Comparison of ENCODE assay signal across 20 cellular contexts in the genomic region with DNA sequence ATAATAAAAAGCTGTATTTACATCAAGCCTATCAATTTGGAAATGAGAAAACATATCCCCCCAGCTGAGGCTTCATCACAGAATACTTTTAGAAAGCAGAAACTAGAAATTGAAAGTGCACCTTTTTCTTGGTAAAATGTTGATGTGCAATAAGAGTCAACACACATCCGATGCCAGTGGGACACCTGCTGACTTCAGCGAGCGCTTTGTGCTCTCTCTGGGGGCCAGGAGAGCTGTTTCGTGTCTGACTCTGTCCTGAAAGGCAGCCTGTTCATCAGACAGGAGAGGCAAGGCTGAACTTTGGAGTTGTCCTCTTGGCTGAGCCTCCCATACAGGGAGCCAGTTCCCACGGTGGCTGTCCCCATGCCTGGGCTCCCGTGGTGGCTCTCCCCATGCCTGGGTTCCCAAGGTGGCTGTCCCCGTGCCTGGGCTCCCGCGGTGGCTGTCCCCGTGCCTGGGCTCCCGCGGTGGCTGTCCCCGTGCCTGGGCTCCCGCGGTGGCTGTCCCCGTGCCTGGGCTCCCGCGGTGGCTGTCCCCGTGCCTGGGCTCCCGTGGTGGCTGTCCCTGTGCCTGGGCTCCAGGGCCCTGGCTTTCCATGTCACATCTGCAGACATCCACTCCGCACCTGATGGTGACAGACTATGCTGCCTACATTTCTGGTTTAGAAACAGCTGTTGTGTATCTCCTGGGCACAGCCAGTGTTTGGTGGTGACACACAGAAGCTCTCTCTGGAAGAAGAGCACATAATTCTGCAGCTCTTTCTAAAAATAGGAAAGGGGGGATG.
"Had no signal": no experiment of that assay in that cellular context is flagged by ENCODE, and none has a peak within 500 bp of the region (broad histone marks: within the 10 kb centered on the region; RNA-seq: fewer than 3 reads in every experiment).

No MANE protein-coding gene starts in this region.

- H3K4me1 ChIP-seq: ascending aorta, gastrocnemius medialis, pancreas, tibial nerve, uterus had no signal

- DNase-seq: activated CD4-positive, alpha-beta T cell treated with anti-CD3 and anti-CD28 coated beads, Interleukin-2, amount 10 ng/mL, durations not matched to agents 24 days and 14 days; activated CD8-positive, alpha-beta T cell treated with anti-CD3 and anti-CD28 coated beads, Interleukin-2, amount 10 ng/mL, durations not matched to agents 7 days and 5 days; activated naive CD4-positive, alpha-beta T cell treated with Interleukin-2 at 50 U/mL for 16 hours; activated naive CD8-positive, alpha-beta T cell treated with anti-CD3 and anti-CD28 coated beads, Interleukin-2, amount 50 U/mL, for 24 hours; activated T-cell treated with anti-CD3 and anti-CD28 coated beads, Interleukin-2, amount 50 U/mL, for 24 hours; cortex of kidney; effector CD4-positive, alpha-beta T cell; gastrocnemius medialis; mucosa of descending colon; naive B cell; pancreas; uterus had no signal

- H3K27ac ChIP-seq: ascending aorta, gastrocnemius medialis, neutrophil, pancreas, tibial nerve, uterus had no signal

- H3K4me3 Mint-ChIP-seq: activated CD4-positive, alpha-beta T cell treated with anti-CD3 and anti-CD28 coated beads, Interleukin-2, amount 10 ng/mL, durations not matched to agents 24 days and 14 days; activated CD8-positive, alpha-beta T cell treated with anti-CD3 and anti-CD28 coated beads, Interleukin-2, amount 10 ng/mL, durations not matched to agents 7 days and 5 days; activated naive CD8-positive, alpha-beta T cell treated with anti-CD3 and anti-CD28 coated beads, Interleukin-2, amount 50 U/mL, for 24 hours; activated T-cell treated with anti-CD3 and anti-CD28 coated beads, Interleukin-2, amount 50 U/mL, for 24 hours; memory B cell; stimulated activated naive CD8-positive, alpha-beta T cell treated with anti-CD3 and anti-CD28 coated beads, Interleukin-15, Interleukin-2, amounts not matched to agents 100 ng/mL and 50 ng/mL, for 24 hours; T-helper 1 cell treated with Interleukin-12 subunit alpha and Interleukin-12 subunit beta and Interleukin-4 antibody, amounts not matched to agents 30 μg/mL and 1 μg/mL, for 36 hours had no signal

- H3K27me3 ChIP-seq: ascending aorta, pancreas, tibial nerve, uterus had no signal

- ATAC-seq: activated CD8-positive, alpha-beta T cell treated with anti-CD3 and anti-CD28 coated beads, Interleukin-2, amount 10 ng/mL, durations not matched to agents 7 days and 5 days; activated naive CD8-positive, alpha-beta T cell treated with anti-CD3 and anti-CD28 coated beads, Interleukin-2, amount 50 U/mL, for 24 hours; esophagus mucosa; gastrocnemius medialis; mucosa of descending colon; pancreas had no signal

- H3K36me3 Mint-ChIP-seq: memory B cell, naive B cell had no signal

- H3K27ac Mint-ChIP-seq: activated CD4-positive, alpha-beta T cell treated with anti-CD3 and anti-CD28 coated beads, Interleukin-2, amount 10 ng/mL, durations not matched to agents 24 days and 14 days; activated CD8-positive, alpha-beta T cell treated with anti-CD3 and anti-CD28 coated beads, Interleukin-2, amount 10 ng/mL, durations not matched to agents 7 days and 5 days; activated naive CD8-positive, alpha-beta T cell treated with anti-CD3 and anti-CD28 coated beads, Interleukin-2, amount 50 U/mL, for 24 hours; activated T-cell treated with anti-CD3 and anti-CD28 coated beads, Interleukin-2, amount 50 U/mL, for 24 hours; activated T-helper 2 cell treated with anti-CD3 and anti-CD28 coated beads, Interferon-gamma antibody, Interleukin-2, Interleukin-4, amounts not matched to agents 10 μg/mL and 5 μg/mL and 100 μg/mL, durations not matched to agents 14 hours and 24 hours and 36 hours; memory B cell; stimulated activated naive CD8-positive, alpha-beta T cell treated with anti-CD3 and anti-CD28 coated beads, Interleukin-15, Interleukin-2, amounts not matched to agents 100 ng/mL and 50 ng/mL, for 24 hours; T-helper 1 cell treated with Interleukin-12 subunit alpha and Interleukin-12 subunit beta and Interleukin-4 antibody, amounts not matched to agents 30 μg/mL and 1 μg/mL, for 36 hours had no signal

- H3K4me3 ChIP-seq: ascending aorta, gastrocnemius medialis, mucosa of descending colon, pancreas, tibial nerve, uterus had no signal

- H3K36me3 ChIP-seq: ascending aorta, gastrocnemius medialis, neutrophil, pancreas, tibial nerve, uterus had no signal

- H3K9me3 ChIP-seq: ascending aorta, gastrocnemius medialis, mucosa of descending colon, pancreas, tibial nerve, uterus had no signal

- H3K9me3 Mint-ChIP-seq: activated naive CD8-positive, alpha-beta T cell treated with anti-CD3 and anti-CD28 coated beads, Interleukin-2, amount 50 U/mL, for 24 hours; activated T-cell treated with anti-CD3 and anti-CD28 coated beads, Interleukin-2, amount 50 U/mL, for 24 hours; activated T-helper 2 cell treated with anti-CD3 and anti-CD28 coated beads, Interferon-gamma antibody, Interleukin-2, Interleukin-4, amounts not matched to agents 10 μg/mL and 5 μg/mL and 100 μg/mL, durations not matched to agents 14 hours and 24 hours and 36 hours; stimulated activated naive CD8-positive, alpha-beta T cell treated with anti-CD3 and anti-CD28 coated beads, Interleukin-15, Interleukin-2, amounts not matched to agents 100 ng/mL and 50 ng/mL, for 24 hours; T-helper 1 cell treated with Interleukin-12 subunit alpha and Interleukin-12 subunit beta and Interleukin-4 antibody, amounts not matched to agents 30 μg/mL and 1 μg/mL, for 36 hours had no signal

- H3K4me1 Mint-ChIP-seq: memory B cell had no signal
